Comparison of ENCODE assay signal across 1 cellular context in the genomic region with DNA sequence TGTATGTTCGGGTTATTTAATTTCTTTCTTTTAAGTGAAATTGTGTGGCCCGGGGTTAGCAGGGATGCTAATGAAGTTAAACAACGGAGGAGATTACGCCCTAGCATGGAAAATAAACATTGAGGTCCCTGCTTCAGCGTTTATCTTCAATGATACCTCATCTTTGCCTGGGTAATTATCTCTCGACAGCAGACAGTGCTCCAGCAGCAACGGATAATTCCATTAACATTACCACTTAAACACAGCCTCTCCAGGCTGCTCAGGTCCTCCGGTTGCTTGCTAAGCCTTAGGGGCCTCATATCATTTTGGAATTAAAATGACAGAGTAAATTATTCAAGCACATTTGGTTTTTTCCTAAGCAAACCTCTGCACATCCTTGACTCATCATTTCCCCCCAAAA.
A peak's percentile ranks its signal among the peaks of the same experiment; 100 is the strongest.
TF ChIP-seq lines count a peak whose summit lies in the region.

No MANE protein-coding gene starts in this region.

TF ChIP-seq in K562, 482 proteins besides CTCF, POLR2A, EP300 and RAD21 (continued from another document and continues in another):
- TF ChIP-seq, protein P1, sequence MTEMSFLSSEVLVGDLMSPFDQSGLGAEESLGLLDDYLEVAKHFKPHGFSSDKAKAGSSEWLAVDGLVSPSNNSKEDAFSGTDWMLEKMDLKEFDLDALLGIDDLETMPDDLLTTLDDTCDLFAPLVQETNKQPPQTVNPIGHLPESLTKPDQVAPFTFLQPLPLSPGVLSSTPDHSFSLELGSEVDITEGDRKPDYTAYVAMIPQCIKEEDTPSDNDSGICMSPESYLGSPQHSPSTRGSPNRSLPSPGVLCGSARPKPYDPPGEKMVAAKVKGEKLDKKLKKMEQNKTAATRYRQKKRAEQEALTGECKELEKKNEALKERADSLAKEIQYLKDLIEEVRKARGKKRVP (CRISPR knock-in tag; IDR thresholded peaks at IDR 0.05), result no peak
- TF ChIP-seq MTF1 (CRISPR knock-in tag; IDR thresholded peaks at IDR 0.05; ENCODE audit: borderline replicate concordance) (no peak), ZNF140 (CRISPR knock-in tag; IDR thresholded peaks at IDR 0.05) (no peak), FOXA3 (CRISPR knock-in tag; conservative IDR thresholded peaks at IDR 0.05 in 1 of 2, IDR thresholded peaks at IDR 0.05 in 1 of 2) (peak in 1 of 2 experiments; percentile 43; a peak in 2 of 4 replicates), ZZZ3 (IDR thresholded peaks at IDR 0.05) (no peak), SETDB1 (IDR thresholded peaks at IDR 0.05; ENCODE audit: low read length) (no peak), FOS (IDR thresholded peaks at IDR 0.05; ENCODE audit: extremely low read depth, insufficient read length) (no peak), SRSF3 (IDR thresholded peaks at IDR 0.05; ENCODE audit: insufficient read depth, low read length) (no peak), RBM17 (IDR thresholded peaks at IDR 0.05; ENCODE audit: borderline replicate concordance, low read depth, low read length) (no peak), IRF2 (CRISPR knock-in tag; IDR thresholded peaks at IDR 0.05) (no peak), ELF2 (CRISPR knock-in tag; IDR thresholded peaks at IDR 0.05) (no peak), GABPA (tag; conservative IDR thresholded peaks at IDR 0.05; ENCODE audit: low read depth) (no peak), ARID1B (IDR thresholded peaks at IDR 0.05) (peak; percentile 93), CEBPB (tag; IDR thresholded peaks at IDR 0.05) (no peak), ZNF347 (CRISPR knock-in tag; IDR thresholded peaks at IDR 0.05; ENCODE audit: low read depth) (no peak), SRF (CRISPR knock-in tag; IDR thresholded peaks at IDR 0.05) (no peak), BRD9 (IDR thresholded peaks at IDR 0.05; ENCODE audit: low read depth, partially characterized antibody) (no peak), ZNF253 (CRISPR knock-in tag; conservative IDR thresholded peaks at IDR 0.05) (no peak), NR2C1 (IDR thresholded peaks at IDR 0.05) (no peak), NR2C1 (tag; IDR thresholded peaks at IDR 0.05) (0 out of 2 replicates have a peak, but pooled peaks have one; percentile 18), PHB (CRISPR knock-in tag; IDR thresholded peaks at IDR 0.05) (no peak), WHSC1 (IDR thresholded peaks at IDR 0.05; ENCODE audit: low read length) (no peak), TEAD1 (CRISPR knock-in tag; IDR thresholded peaks at IDR 0.05) (no peak), ZNF584 (CRISPR knock-in tag; IDR thresholded peaks at IDR 0.05; ENCODE audit: low read depth) (no peak), ZNF780A (CRISPR knock-in tag; IDR thresholded peaks at IDR 0.05) (no peak), SIX5 (IDR thresholded peaks at IDR 0.05; ENCODE audit: borderline replicate concordance in 1 of 2, insufficient read depth in 1 of 2, low read depth in 1 of 2, low read length in 2 of 2) (no peak), SUPT5H (IDR thresholded peaks at IDR 0.05) (no peak), GTF2F1 (IDR thresholded peaks at IDR 0.05; ENCODE audit: low read depth, low read length) (no peak), HNRNPK (IDR thresholded peaks at IDR 0.05; ENCODE audit: low read depth, low read length, poor library complexity, severe bottlenecking) (no peak), ZNF57 (CRISPR knock-in tag; IDR thresholded peaks at IDR 0.05) (no peak), KLF1 (tag; IDR thresholded peaks at IDR 0.05) (no peak), FOXK2 (conservative IDR thresholded peaks at IDR 0.05 in 1 of 2, IDR thresholded peaks at IDR 0.05 in 1 of 2; ENCODE audit: low read depth in 2 of 2) (peak; percentile 59 to 64; a peak in 3 of 4 replicates)
- TF ChIP-seq, protein P2, sequence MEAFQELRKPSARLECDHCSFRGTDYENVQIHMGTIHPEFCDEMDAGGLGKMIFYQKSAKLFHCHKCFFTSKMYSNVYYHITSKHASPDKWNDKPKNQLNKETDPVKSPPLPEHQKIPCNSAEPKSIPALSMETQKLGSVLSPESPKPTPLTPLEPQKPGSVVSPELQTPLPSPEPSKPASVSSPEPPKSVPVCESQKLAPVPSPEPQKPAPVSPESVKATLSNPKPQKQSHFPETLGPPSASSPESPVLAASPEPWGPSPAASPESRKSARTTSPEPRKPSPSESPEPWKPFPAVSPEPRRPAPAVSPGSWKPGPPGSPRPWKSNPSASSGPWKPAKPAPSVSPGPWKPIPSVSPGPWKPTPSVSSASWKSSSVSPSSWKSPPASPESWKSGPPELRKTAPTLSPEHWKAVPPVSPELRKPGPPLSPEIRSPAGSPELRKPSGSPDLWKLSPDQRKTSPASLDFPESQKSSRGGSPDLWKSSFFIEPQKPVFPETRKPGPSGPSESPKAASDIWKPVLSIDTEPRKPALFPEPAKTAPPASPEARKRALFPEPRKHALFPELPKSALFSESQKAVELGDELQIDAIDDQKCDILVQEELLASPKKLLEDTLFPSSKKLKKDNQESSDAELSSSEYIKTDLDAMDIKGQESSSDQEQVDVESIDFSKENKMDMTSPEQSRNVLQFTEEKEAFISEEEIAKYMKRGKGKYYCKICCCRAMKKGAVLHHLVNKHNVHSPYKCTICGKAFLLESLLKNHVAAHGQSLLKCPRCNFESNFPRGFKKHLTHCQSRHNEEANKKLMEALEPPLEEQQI (IDR thresholded peaks at IDR 0.05), result no peak
- TF ChIP-seq, protein P3, sequence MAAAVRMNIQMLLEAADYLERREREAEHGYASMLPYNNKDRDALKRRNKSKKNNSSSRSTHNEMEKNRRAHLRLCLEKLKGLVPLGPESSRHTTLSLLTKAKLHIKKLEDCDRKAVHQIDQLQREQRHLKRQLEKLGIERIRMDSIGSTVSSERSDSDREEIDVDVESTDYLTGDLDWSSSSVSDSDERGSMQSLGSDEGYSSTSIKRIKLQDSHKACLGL (CRISPR knock-in tag; IDR thresholded peaks at IDR 0.05; ENCODE audit: borderline replicate concordance, poor library complexity, severe bottlenecking), result no peak
- TF ChIP-seq, protein P4, sequence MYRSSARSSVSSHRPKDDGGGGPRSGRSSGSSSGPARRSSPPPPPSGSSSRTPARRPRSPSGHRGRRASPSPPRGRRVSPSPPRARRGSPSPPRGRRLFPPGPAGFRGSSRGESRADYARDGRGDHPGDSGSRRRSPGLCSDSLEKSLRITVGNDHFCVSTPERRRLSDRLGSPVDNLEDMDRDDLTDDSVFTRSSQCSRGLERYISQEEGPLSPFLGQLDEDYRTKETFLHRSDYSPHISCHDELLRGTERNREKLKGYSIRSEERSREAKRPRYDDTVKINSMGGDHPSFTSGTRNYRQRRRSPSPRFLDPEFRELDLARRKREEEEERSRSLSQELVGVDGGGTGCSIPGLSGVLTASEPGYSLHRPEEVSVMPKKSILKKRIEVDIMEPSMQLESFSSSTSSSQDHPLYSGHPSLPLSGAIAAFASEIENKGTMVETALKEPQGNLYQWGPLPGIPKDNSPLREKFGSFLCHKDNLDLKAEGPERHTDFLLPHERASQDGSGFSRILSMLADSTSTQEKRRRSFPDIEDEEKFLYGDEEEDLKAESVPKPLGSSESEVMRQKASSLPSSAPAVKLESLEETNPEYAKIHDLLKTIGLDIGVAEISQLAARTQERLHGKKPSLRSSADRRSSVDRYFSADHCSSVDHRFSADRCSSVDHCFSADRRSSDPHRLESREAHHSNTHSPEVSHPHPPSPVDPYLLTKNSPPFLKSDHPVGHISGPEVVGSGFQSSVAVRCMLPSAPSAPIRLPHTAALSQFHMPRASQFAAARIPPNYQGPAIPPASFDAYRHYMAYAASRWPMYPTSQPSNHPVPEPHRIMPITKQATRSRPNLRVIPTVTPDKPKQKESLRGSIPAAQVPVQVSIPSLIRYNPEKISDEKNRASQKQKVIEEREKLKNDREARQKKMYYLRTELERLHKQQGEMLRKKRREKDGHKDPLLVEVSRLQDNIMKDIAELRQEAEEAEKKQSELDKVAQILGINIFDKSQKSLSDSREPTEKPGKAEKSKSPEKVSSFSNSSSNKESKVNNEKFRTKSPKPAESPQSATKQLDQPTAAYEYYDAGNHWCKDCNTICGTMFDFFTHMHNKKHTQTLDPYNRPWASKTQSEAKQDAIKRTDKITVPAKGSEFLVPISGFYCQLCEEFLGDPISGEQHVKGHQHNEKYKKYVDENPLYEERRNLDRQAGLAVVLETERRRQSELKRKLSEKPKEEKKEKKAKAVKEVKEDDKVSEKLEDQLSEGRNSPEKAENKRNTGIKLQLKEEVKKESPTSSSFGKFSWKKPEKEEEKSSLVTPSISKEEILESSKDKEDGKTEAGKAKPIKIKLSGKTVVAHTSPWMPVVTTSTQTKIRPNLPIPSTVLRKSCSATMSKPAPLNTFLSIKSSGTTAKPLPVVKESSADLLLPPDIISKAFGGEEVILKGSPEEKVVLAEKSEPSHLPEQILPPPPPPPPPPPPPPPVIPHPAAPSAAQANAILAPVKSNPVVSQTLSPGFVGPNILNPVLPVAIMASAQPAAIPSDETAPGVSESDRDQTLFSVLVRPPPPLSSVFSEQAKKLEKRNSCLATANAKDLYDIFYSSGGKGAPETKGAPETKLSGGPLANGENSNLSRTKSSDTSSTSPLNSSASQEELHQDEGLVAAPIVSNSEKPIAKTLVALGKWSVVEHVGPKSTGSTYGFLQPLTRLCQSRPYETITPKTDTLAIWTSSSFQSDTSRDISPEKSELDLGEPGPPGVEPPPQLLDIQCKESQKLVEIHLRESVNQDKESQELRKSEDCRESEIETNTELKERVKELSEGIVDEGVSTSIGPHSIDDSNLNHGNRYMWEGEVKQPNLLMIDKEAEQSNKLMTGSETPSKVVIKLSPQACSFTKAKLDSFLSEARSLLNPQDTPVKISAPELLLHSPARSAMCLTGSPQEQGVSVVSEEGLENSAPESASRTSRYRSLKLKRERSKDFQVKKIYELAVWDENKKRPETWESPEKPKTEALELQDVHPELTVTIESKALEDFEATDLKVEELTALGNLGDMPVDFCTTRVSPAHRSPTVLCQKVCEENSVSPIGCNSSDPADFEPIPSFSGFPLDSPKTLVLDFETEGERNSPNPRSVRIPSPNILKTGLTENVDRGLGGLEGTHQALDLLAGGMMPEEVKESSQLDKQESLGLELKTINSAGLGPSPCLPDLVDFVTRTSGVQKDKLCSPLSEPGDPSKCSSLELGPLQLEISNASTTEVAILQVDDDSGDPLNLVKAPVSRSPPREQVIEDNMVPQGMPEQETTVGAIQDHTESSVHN (IDR thresholded peaks at IDR 0.05; ENCODE audit: borderline replicate concordance in 1 of 2, low read depth in 1 of 2), result no peak
- TF ChIP-seq, protein P5, sequence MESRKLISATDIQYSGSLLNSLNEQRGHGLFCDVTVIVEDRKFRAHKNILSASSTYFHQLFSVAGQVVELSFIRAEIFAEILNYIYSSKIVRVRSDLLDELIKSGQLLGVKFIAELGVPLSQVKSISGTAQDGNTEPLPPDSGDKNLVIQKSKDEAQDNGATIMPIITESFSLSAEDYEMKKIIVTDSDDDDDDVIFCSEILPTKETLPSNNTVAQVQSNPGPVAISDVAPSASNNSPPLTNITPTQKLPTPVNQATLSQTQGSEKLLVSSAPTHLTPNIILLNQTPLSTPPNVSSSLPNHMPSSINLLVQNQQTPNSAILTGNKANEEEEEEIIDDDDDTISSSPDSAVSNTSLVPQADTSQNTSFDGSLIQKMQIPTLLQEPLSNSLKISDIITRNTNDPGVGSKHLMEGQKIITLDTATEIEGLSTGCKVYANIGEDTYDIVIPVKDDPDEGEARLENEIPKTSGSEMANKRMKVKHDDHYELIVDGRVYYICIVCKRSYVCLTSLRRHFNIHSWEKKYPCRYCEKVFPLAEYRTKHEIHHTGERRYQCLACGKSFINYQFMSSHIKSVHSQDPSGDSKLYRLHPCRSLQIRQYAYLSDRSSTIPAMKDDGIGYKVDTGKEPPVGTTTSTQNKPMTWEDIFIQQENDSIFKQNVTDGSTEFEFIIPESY (CRISPR knock-in tag; IDR thresholded peaks at IDR 0.05), result no peak
- TF ChIP-seq, protein P6, sequence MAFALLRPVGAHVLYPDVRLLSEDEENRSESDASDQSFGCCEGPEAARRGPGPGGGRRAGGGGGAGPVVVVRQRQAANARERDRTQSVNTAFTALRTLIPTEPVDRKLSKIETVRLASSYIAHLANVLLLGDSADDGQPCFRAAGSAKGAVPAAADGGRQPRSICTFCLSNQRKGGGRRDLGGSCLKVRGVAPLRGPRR (CRISPR knock-in tag; IDR thresholded peaks at IDR 0.05), result no peak
- TF ChIP-seq, protein P7, sequence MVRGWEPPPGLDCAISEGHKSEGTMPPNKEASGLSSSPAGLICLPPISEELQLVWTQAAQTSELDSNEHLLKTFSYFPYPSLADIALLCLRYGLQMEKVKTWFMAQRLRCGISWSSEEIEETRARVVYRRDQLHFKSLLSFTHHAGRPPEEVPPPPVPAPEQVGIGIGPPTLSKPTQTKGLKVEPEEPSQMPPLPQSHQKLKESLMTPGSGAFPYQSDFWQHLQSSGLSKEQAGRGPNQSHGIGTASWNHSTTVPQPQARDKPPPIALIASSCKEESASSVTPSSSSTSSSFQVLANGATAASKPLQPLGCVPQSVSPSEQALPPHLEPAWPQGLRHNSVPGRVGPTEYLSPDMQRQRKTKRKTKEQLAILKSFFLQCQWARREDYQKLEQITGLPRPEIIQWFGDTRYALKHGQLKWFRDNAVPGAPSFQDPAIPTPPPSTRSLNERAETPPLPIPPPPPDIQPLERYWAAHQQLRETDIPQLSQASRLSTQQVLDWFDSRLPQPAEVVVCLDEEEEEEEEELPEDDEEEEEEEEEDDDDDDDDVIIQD (CRISPR knock-in tag; IDR thresholded peaks at IDR 0.05), result no peak
- TF ChIP-seq, protein P8, sequence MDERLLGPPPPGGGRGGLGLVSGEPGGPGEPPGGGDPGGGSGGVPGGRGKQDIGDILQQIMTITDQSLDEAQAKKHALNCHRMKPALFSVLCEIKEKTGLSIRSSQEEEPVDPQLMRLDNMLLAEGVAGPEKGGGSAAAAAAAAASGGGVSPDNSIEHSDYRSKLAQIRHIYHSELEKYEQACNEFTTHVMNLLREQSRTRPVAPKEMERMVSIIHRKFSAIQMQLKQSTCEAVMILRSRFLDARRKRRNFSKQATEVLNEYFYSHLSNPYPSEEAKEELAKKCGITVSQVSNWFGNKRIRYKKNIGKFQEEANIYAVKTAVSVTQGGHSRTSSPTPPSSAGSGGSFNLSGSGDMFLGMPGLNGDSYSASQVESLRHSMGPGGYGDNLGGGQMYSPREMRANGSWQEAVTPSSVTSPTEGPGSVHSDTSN (CRISPR knock-in tag; IDR thresholded peaks at IDR 0.05; ENCODE audit: low read depth), result no peak
- TF ChIP-seq, protein P8 (tag; conservative IDR thresholded peaks at IDR 0.05; ENCODE audit: low read depth), result no peak
- TF ChIP-seq, protein P9, sequence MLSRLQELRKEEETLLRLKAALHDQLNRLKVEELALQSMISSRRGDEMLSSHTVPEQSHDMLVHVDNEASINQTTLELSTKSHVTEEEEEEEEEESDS (CRISPR knock-in tag; IDR thresholded peaks at IDR 0.05), result no peak
